Comparison of ENCODE assay signal across 11 cellular contexts in the genomic region with DNA sequence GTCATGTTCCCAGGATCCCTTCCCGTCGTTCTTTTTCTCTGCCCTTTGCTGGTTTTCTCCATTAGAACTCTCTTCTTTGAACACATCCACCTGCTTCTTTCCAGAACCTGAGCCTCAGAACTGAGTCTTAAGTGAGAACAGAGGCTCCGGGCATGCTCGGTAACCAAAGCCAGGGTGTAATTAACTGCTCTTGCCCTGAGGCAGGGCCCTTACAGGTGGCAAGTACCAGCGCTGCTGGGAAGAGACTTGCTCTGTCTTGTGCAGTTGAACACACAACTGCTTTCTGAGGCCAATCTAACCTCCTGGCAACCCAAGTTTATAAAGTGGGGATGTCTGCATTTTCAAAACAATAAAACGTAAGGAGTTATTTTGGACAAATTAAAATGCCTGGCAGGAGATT. TPM values are rescaled to one million over a fixed set of nuclear protein-coding genes. Genes with fewer than 3 reads are reported as not detected.
DNase-seq lines count a peak whose midpoint lies in the region; ATAC-seq, FAIRE-seq and TF ChIP-seq lines count a peak whose summit lies in the region.
"Had no signal": no experiment of that assay in that cellular context is flagged by ENCODE, and none has a peak within 500 bp of the region (broad histone marks: within the 10 kb centered on the region; RNA-seq: fewer than 3 reads in every experiment).

No MANE protein-coding gene starts in this region.

- H3K9me3 ChIP-seq in HepG2 (ENCODE audit: low read length) (no peaks in the 10 kb centered on the region), right lobe of liver (no peaks in the 10 kb centered on the region), iPS-15b (ENCODE audit: control insufficient read depth, insufficient read depth, low read length) (no peaks in the 10 kb centered on the region)
- H3K9me3 ChIP-seq: prostate gland had no signal

- no peak for FAIRE-seq in HepG2 (lab: Jason Lieb, UNC)

- H3K4me2 ChIP-seq in HepG2 (ENCODE audit: low read depth, low read length), result peak overlapping the region; percentile 64; the same call in 1 of the 2 replicates

- no peaks in the 10 kb centered on the region for H3K36me3 ChIP-seq in HepG2 (replicated peaks in 1 of 2; ENCODE audit: control insufficient read depth in 1 of 2, insufficient read depth in 2 of 2, low read length in 2 of 2)
- H3K36me3 ChIP-seq in right lobe of liver, result no peaks in the 10 kb centered on the region
- H3K36me3 ChIP-seq in iPS-15b (ENCODE audit: control insufficient read depth, insufficient read depth, low read length), result no peaks in the 10 kb centered on the region
- H3K36me3 ChIP-seq: prostate gland had no signal

- TF ChIP-seq EP300 in HepG2 (IDR thresholded peaks at IDR 0.05; ENCODE audit: low read depth in 2 of 2, low read length in 2 of 2) (no peak), HepG2 (CRISPR knock-in tag; IDR thresholded peaks at IDR 0.05; ENCODE audit: borderline replicate concordance) (no peak)

- CTCF ChIA-PET in HepG2 (lab: Yijun Ruan, JAX; ENCODE audit: low intra/inter-chr PET ratio, low total read pairs), result no interaction called here

- H3K4me1 ChIP-seq in HepG2 (ENCODE audit: insufficient read depth, low read length) (0 out of 2 replicates have a peak, but pooled peaks cover 13% of the 10 kb centered on the region), right lobe of liver (peaks cover 0 to 7% (median 3%) of the 10 kb centered on the region in 4 donors), iPS-15b (ENCODE audit: control insufficient read depth, insufficient read depth, low read length) (no peaks in the 10 kb centered on the region)
- H3K4me1 ChIP-seq: prostate gland had no signal

- H3K9ac ChIP-seq in HepG2 (ENCODE audit: insufficient read depth, low read depth, low read length) (no peak overlapping the region), iPS-15b (ENCODE audit: low read depth, low read length) (no peak overlapping the region)

- TF ChIP-seq POLR2A in HepG2 (IDR thresholded peaks at IDR 0.05; ENCODE audit: insufficient read depth in 1 of 2, low read depth in 2 of 2, low read length in 2 of 2) (no peak), right lobe of liver (IDR thresholded peaks at IDR 0.05) (no peak)

- in situ Hi-C loops in HepG2 (cut with HindIII; ENCODE audit: extremely low pct_ligation_motif_present, low pct_unique_long_range_greater_than_20kb), result no loop called here

- H2AFZ ChIP-seq in HepG2 (ENCODE audit: low read length), result no peak overlapping the region

- DNase-seq in HepG2 (ENCODE audit: low spot score) (no peak), right lobe of liver (no peak), NCI-H446 (lab: John Stamatoyannopoulos, UW) (no peak), AG08395 (ENCODE audit: low spot score) (no peak), cerebellum (ENCODE audit: low spot score) (no peak)
- DNase-seq: activated CD4-positive, alpha-beta T cell treated with anti-CD3 and anti-CD28 coated beads, Interleukin-2, amount 10 ng/mL, durations not matched to agents 24 days and 14 days; KBM-7 had no signal

- POLR2A ChIA-PET in HepG2 (lab: Yijun Ruan, JAX), result no interaction called here

- WGBS in HepG2 (ENCODE audit: low lambda C conversion rate), result 54% methylated on average over 6 of the region's 6 CpGs
- 47% methylated on average over 5 of the region's 6 CpGs for WGBS in right lobe of liver (ENCODE audit: insufficient coverage, low coverage, low lambda C conversion rate, missing lambda C conversion rate)

- ATAC-seq in HepG2 (no peak), right lobe of liver (no peak), GM21367 (IDR thresholded peaks at IDR 0.05; ENCODE audit: unreplicated experiment) (no peak)

- TF ChIP-seq CTCF in HepG2 (CRISPR knock-in tag; IDR thresholded peaks at IDR 0.05), result no peak
- no peak for TF ChIP-seq CTCF in right lobe of liver (IDR thresholded peaks at IDR 0.05)
- TF ChIP-seq CTCF in WI38 (IDR thresholded peaks at IDR 0.05; ENCODE audit: low read depth, low read length), result no peak

- intact Hi-C loops in HepG2 (cut with micrococcal nuclease; ENCODE audit: unreplicated experiment) (no loop called here), right lobe of liver (cut with DNase I) (no loop called here)

- no peaks in the 10 kb centered on the region for H3K79me2 ChIP-seq in HepG2 (ENCODE audit: insufficient read depth, low read length)

- no peak for TF ChIP-seq RAD21 in HepG2 (CRISPR knock-in tag; IDR thresholded peaks at IDR 0.05)

- H4K20me1 ChIP-seq in HepG2 (ENCODE audit: insufficient read depth, low read length), result no peaks in the 10 kb centered on the region

- H3K27ac ChIP-seq in HepG2 (ENCODE audit: extremely low read length, insufficient read depth, low read length) (no peak overlapping the region), right lobe of liver (no peak overlapping the region)
- H3K27ac ChIP-seq: prostate gland had no signal

- H3K27me3 ChIP-seq in HepG2 (ENCODE audit: control insufficient read depth in 1 of 2, insufficient read depth in 2 of 2, low read length in 2 of 2) (peaks cover 5 to 40% of the 10 kb centered on the region in 2 experiments; a peak in 4 of 5 replicates), right lobe of liver (peaks cover 0 to 11% of the 10 kb centered on the region in 2 donors), iPS-15b (ENCODE audit: control insufficient read depth, insufficient read depth, low read length) (peaks cover 48% of the 10 kb centered on the region)

- H3K4me3 ChIP-seq in HepG2 (replicated peaks in 1 of 3; ENCODE audit: insufficient read depth in 1 of 3, low read depth in 2 of 3, low read length in 3 of 3) (peak overlapping the region in 2 of 3 experiments; percentile 47 to 66; a peak in 2 of 6 replicates), right lobe of liver (no peak overlapping the region), WI38 (ENCODE audit: low read depth, low read length) (peak overlapping the region; percentile 55), iPS-15b (ENCODE audit: low read depth, low read length) (peak overlapping the region; percentile 61)

- BruUV-seq in HepG2 (replicated peaks; lab: Mats Ljungman, UMichigan), result no TSS peak

TF ChIP-seq in HepG2, 621 proteins besides CTCF, POLR2A, EP300 and RAD21:
- TF ChIP-seq ZNF264 (CRISPR knock-in tag; IDR thresholded peaks at IDR 0.05) (no peak), ETV6 (CRISPR knock-in tag; conservative IDR thresholded peaks at IDR 0.05) (no peak), TAF15 (IDR thresholded peaks at IDR 0.05; ENCODE audit: low read depth, low read length, poor library complexity, severe bottlenecking) (no peak), CSRNP2 (CRISPR knock-in tag; conservative IDR thresholded peaks at IDR 0.05; ENCODE audit: low read depth) (no peak), ARNTL (CRISPR knock-in tag; IDR thresholded peaks at IDR 0.05) (no peak)

RNA-seq across cellular contexts. Expression of gene DEK, which starts 12.3 kb away (rescaled TPM):
- total RNA-seq in HepG2 (2016; rRNA removed; fragmentation: Illumina TruSeq; extraction: Trizol) (276 and 337 TPM in 2 replicates), right lobe of liver (10 to 100 TPM; 17.8 to 49.2 (median 27.1) TPM), cerebellum (127 TPM)
- 68.9 and 76.9 TPM in 2 replicates for total RNA-seq in HepG2 (2016; cell fraction: cytosol; rRNA removed; fragmentation: Illumina TruSeq; extraction: Trizol; ENCODE audit: low read depth)
- total RNA-seq in HepG2 (2016; cell fraction: insoluble cytoplasmic fraction; rRNA removed; fragmentation: Illumina TruSeq; extraction: Trizol), result 276 and 351 TPM in 2 replicates
- total RNA-seq in HepG2 (2016; cell fraction: membrane; rRNA removed; fragmentation: Illumina TruSeq; extraction: Trizol), result 124 and 136 TPM in 2 replicates
- total RNA-seq in HepG2 (2016; cell fraction: nucleus; rRNA removed; fragmentation: Illumina TruSeq; extraction: Trizol), result 126 and 142 TPM in 2 replicates
- 31.1 and 53.2 TPM in 2 replicates for polyA plus RNA-seq in HepG2 (2011; rRNA removed)
- polyA plus RNA-seq in HepG2 (2011; cell fraction: cytosol; rRNA removed), result 20.2 and 27.2 TPM in 2 replicates
- polyA plus RNA-seq in HepG2 (2011; cell fraction: nucleus; rRNA removed), result 13.2 and 13.8 TPM in 2 replicates
- 72.9 and 102 TPM in 2 replicates for polyA plus RNA-seq in HepG2 (2012)
- 25.0 and 25.1 TPM in 2 replicates for polyA plus RNA-seq in HepG2 (2016; cell fraction: cytosol; fragmentation: Illumina TruSeq; extraction: Trizol; ENCODE audit: low read depth)
- 324 and 341 TPM in 2 replicates for polyA plus RNA-seq in HepG2 (2016; cell fraction: insoluble cytoplasmic fraction; fragmentation: Illumina TruSeq; extraction: Trizol; ENCODE audit: low read depth)
- polyA plus RNA-seq in HepG2 (2016; cell fraction: membrane; fragmentation: Illumina TruSeq; extraction: Trizol; ENCODE audit: low read depth), result 76.9 and 85.9 TPM in 2 replicates
- polyA plus RNA-seq in HepG2 (2016; cell fraction: nucleus; fragmentation: Illumina TruSeq; extraction: Trizol; ENCODE audit: insufficient read depth, low read depth), result 161 and 166 TPM in 2 replicates
- polyA minus RNA-seq in HepG2 (2011; rRNA and poly(A)+ RNA removed; ENCODE audit: low replicate concordance), result 11.9 and 13.7 TPM in 2 replicates
- polyA minus RNA-seq in HepG2 (2011; cell fraction: cytosol; rRNA and poly(A)+ RNA removed), result 47.9 and 59.4 TPM in 2 replicates
- polyA minus RNA-seq in HepG2 (2011; cell fraction: nucleus; rRNA and poly(A)+ RNA removed), result 43.8 and 51.2 TPM in 2 replicates

Comparison
In these comparisons a context has a peak if more than half of its experiments do, and no peak if none do; other contexts are left out.
1. H3K4me3 ChIP-seq: peak in HepG2 (2 of 3), WI38 (single experiment) and iPS-15b (single experiment); none in right lobe of liver (0 of 3).